In the genomic region with DNA sequence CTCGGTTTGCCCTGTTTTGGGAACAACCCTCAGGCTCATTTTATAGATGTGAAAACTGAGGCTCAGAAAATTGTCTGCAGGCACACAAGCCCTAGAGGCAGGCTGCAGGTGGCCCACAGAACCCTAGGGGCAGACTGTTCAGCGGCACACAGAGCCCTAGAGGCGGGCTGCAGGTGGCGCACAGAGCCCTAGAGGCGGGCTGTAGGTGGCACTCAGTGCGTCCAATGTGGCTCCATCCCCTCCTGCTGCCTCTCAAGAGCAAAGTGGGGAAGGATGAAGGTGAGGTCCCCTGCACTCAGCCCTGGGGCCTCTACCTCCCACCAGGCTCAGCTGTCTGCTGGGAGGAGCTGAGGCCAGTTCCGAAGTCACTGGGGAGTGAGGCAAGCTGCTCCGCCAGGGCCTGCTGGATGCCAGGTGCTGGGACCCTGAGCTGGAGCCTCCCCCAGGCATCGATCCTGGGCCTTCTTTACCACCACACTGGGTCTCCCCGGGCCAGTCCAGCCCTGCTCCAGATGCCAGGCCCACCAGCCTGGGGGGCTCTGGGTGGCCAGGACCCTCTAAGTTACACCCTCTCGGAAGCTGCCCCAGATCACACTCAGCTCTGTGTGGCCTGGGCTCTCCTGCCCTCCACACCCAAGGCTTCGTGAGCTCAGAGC, we compare ENCODE assay signal across 10 cellular contexts. TPM values are rescaled to one million over a fixed set of nuclear protein-coding genes. Genes with fewer than 3 reads are reported as not detected.
DNase-seq lines count a peak whose midpoint lies in the region; ATAC-seq and FAIRE-seq lines count a peak whose summit lies in the region.
"Had no signal": no experiment of that assay in that cellular context is flagged by ENCODE, and none has a peak within 500 bp of the region (broad histone marks: within the 10 kb centered on the region; RNA-seq: fewer than 3 reads in every experiment).

No MANE protein-coding gene starts in this region.

- no peaks in the 10 kb centered on the region for H3K36me3 ChIP-seq in mesendoderm (ENCODE audit: control insufficient read depth, insufficient read depth, low read length)

- H2BK120ac ChIP-seq in mesendoderm (ENCODE audit: low read depth, low read length): no peak overlapping the region

- no peak overlapping the region for H2AK5ac ChIP-seq in mesendoderm (ENCODE audit: low read length)

- no peak overlapping the region for H2BK5ac ChIP-seq in mesendoderm (ENCODE audit: low read length)

- FAIRE-seq in frontal cortex (lab: Jason Lieb, UNC): no peak

- no peak overlapping the region for H3K27ac ChIP-seq in mesendoderm (ENCODE audit: low read depth, low read length)

- DNase-seq in D341Med (ENCODE audit: low spot score) (peak; percentile 82), NCI-H1694 (lab: John Stamatoyannopoulos, UW) (peak; percentile 19), mesendoderm (peak; percentile 71), frontal cortex (ENCODE audit: low spot score in 2 of 2) (no peak), dedifferentiated amniotic fluid mesenchymal stem cell (ENCODE audit: extremely low spot score) (no peak)
- DNase-seq in activated CD8-positive, alpha-beta memory T cell treated with anti-CD3 and anti-CD28 coated beads, Interleukin-2, amount 50 U/mL, for 4 hours: peak; percentile 54
- DNase-seq: IMR-90 had no signal

- H3K79me1 ChIP-seq in mesendoderm (ENCODE audit: low read length): no peaks in the 10 kb centered on the region

- no peaks in the 10 kb centered on the region for H3K4me1 ChIP-seq in mesendoderm (ENCODE audit: control insufficient read depth, low read depth, low read length)

- peak; percentile 52 for ATAC-seq in GM19455 (IDR thresholded peaks at IDR 0.05; ENCODE audit: unreplicated experiment)
- no peak for ATAC-seq in HG02763 (IDR thresholded peaks at IDR 0.05; ENCODE audit: unreplicated experiment)

- no peak overlapping the region for H3K4me2 ChIP-seq in mesendoderm (ENCODE audit: low read length)

- no peaks in the 10 kb centered on the region for H3K79me2 ChIP-seq in mesendoderm (ENCODE audit: control insufficient read depth, insufficient read depth, low read length)

- no peak overlapping the region for H3K9ac ChIP-seq in mesendoderm (ENCODE audit: low read length)

- no peak overlapping the region for H3K56ac ChIP-seq in mesendoderm (ENCODE audit: low read length)

- no peak overlapping the region for H3K4me3 ChIP-seq in mesendoderm (ENCODE audit: low read length)

- H3K4ac ChIP-seq in mesendoderm (ENCODE audit: low read depth, low read length): no peak overlapping the region

- no peak overlapping the region for H4K5ac ChIP-seq in mesendoderm (ENCODE audit: low read length)

- no peak overlapping the region for H2BK15ac ChIP-seq in mesendoderm (replicated peaks; ENCODE audit: low read depth)

- no CpG with 5 or more reads among the region's 12 CpGs for WGBS in mesendoderm (ENCODE audit: extremely low coverage, insufficient coverage, low lambda C conversion rate)

- no peak overlapping the region for H3K18ac ChIP-seq in mesendoderm (ENCODE audit: low read length)

- no peak overlapping the region for H4K8ac ChIP-seq in mesendoderm (ENCODE audit: low read depth, low read length)

- H3K27me3 ChIP-seq in mesendoderm (ENCODE audit: insufficient read depth, low read length, poor library complexity): no peaks in the 10 kb centered on the region

- no peak overlapping the region for H3K23ac ChIP-seq in mesendoderm (ENCODE audit: low read length)

RNA-seq across cellular contexts. Expression of a gene that starts 2.3 kb away (rescaled TPM):
- 0.08 TPM for polyA plus RNA-seq in mesendoderm (2013, experiment 1 of 2)
- polyA plus RNA-seq in mesendoderm (2013, experiment 2 of 2): 0.13 TPM
- not detected for total RNA-seq in frontal cortex
- total RNA-seq: fibroblast of villous mesenchyme, IMR-90 had no signal
- polyA plus RNA-seq: IMR-90 had no signal

RNA-seq across cellular contexts. Expression of a gene that starts 8.7 kb away (rescaled TPM):
- polyA plus RNA-seq in mesendoderm (2013, experiment 1 of 2): 0.04 TPM
- polyA plus RNA-seq in mesendoderm (2013, experiment 2 of 2): 0.03 TPM
- total RNA-seq in frontal cortex: not detected
- total RNA-seq: fibroblast of villous mesenchyme, IMR-90 had no signal
- polyA plus RNA-seq: IMR-90 had no signal

RNA-seq across cellular contexts. Expression of a gene that starts 18.5 kb away (rescaled TPM):
- 4.2 TPM for polyA plus RNA-seq in mesendoderm (2013, experiment 1 of 2)
- 3.9 TPM for polyA plus RNA-seq in mesendoderm (2013, experiment 2 of 2)
- 1.2 TPM for total RNA-seq in frontal cortex

RNA-seq across cellular contexts. Expression of a gene that starts 26.2 kb away (rescaled TPM):
- polyA plus RNA-seq in mesendoderm (2013, experiment 1 of 2): 0.11 TPM
- 0.15 TPM for polyA plus RNA-seq in mesendoderm (2013, experiment 2 of 2)
- not detected for total RNA-seq in frontal cortex
- total RNA-seq: fibroblast of villous mesenchyme, IMR-90 had no signal
- polyA plus RNA-seq: IMR-90 had no signal

RNA-seq across cellular contexts. Expression of a gene that starts 41.5 kb away (rescaled TPM):
- 58.8 TPM for polyA plus RNA-seq in mesendoderm (2013, experiment 1 of 2)
- polyA plus RNA-seq in mesendoderm (2013, experiment 2 of 2): 56.6 TPM
- 182 TPM for total RNA-seq in frontal cortex

Comparison
In these comparisons a context has a peak if more than half of its experiments do, and no peak if none do; other contexts are left out.
1. DNase-seq: peak in D341Med (single experiment), NCI-H1694 (single experiment), activated CD8-positive, alpha-beta memory T cell treated with anti-CD3 and anti-CD28 coated beads, Interleukin-2, amount 50 U/mL, for 4 hours (single experiment) and mesendoderm (single experiment); none in frontal cortex (0 of 2) and dedifferentiated amniotic fluid mesenchymal stem cell (single experiment).